ENCODE assay signal across 11 cellular contexts in genomic region chr1:154427173-154428139, GRCh38. TPM values are rescaled to one million over a fixed set of nuclear protein-coding genes. Genes with fewer than 3 reads are reported as not detected.
DNase-seq lines count a peak whose midpoint lies in the region; ATAC-seq, FAIRE-seq and TF ChIP-seq lines count a peak whose summit lies in the region.
"Had no signal": no experiment of that assay in that cellular context is flagged by ENCODE, and none has a peak within 500 bp of the region (broad histone marks: within the 10 kb centered on the region; RNA-seq: fewer than 3 reads in every experiment).

No MANE protein-coding gene starts in this region.

- H3K9me3 ChIP-seq in HepG2 (ENCODE audit: low read length): no peaks in the 10 kb centered on the region
- no peaks in the 10 kb centered on the region for H3K9me3 ChIP-seq in testis

- TF ChIP-seq CTCF in HepG2 (CRISPR knock-in tag; IDR thresholded peaks at IDR 0.05) (no peak), testis (IDR thresholded peaks at IDR 0.05) (no peak), GM20000 (IDR thresholded peaks at IDR 0.05; ENCODE audit: extremely low read depth, missing control alignments) (no peak)

- TF ChIP-seq RAD21 in HepG2 (CRISPR knock-in tag; IDR thresholded peaks at IDR 0.05): no peak

- peak; percentile 39 to 89 for DNase-seq in NCI-H446 (lab: John Stamatoyannopoulos, UW)
- peak; percentile 56 for DNase-seq in HepG2 (ENCODE audit: low spot score)
- DNase-seq in testis: peak; percentile 89
- DNase-seq in GM20000 (ENCODE audit: low spot score): no peak
- DNase-seq in germinal center (ENCODE audit: low spot score): no peak
- DNase-seq: activated naive CD4-positive, alpha-beta T cell treated with anti-CD3 and anti-CD28 coated beads, Interleukin-2, amount 10 ng/mL, durations not matched to agents 7 days and 5 days; stimulated activated CD4-positive, alpha-beta T cell treated with anti-CD3 and anti-CD28 coated beads, Interleukin-2, amount 100 ng/mL, for 24 hours had no signal

- ATAC-seq in HepG2 (peak; percentile 90), GM21737 (IDR thresholded peaks at IDR 0.05; ENCODE audit: unreplicated experiment) (no peak), HG03442 (IDR thresholded peaks at IDR 0.05; ENCODE audit: unreplicated experiment) (no peak)
- ATAC-seq: SK-N-SH treated with all-trans-retinoic acid at 6 μM for 48 hours had no signal

- no TSS peak for BruUV-seq in HepG2 (replicated peaks; lab: Mats Ljungman, UMichigan)

- TF ChIP-seq EP300 in HepG2 (IDR thresholded peaks at IDR 0.05; ENCODE audit: low read depth in 2 of 2, low read length in 2 of 2) (no peak), HepG2 (CRISPR knock-in tag; IDR thresholded peaks at IDR 0.05; ENCODE audit: borderline replicate concordance) (no peak)

- H3K27ac ChIP-seq in cingulate gyrus (ENCODE audit: low read depth, low read length) (peak overlapping the region; percentile 11), HepG2 (ENCODE audit: extremely low read length, insufficient read depth, low read length) (no peak overlapping the region), testis (peak overlapping the region in 1 of 2 donors; percentile 32)

- H3K36me3 ChIP-seq in HepG2 (replicated peaks in 1 of 2; ENCODE audit: control insufficient read depth in 1 of 2, insufficient read depth in 2 of 2, low read length in 2 of 2): no peaks in the 10 kb centered on the region
- no peaks in the 10 kb centered on the region for H3K36me3 ChIP-seq in testis (ENCODE audit: low read depth, missing control alignments)

- H3K4me3 ChIP-seq in HepG2 (replicated peaks in 1 of 3; ENCODE audit: insufficient read depth in 1 of 3, low read depth in 2 of 3, low read length in 3 of 3) (no peak overlapping the region), testis (no peak overlapping the region)

- no peak overlapping the region for H3K9ac ChIP-seq in HepG2 (ENCODE audit: insufficient read depth, low read depth, low read length)

- H2AFZ ChIP-seq in HepG2 (ENCODE audit: low read length): no peak overlapping the region

- CTCF ChIA-PET in HepG2 (lab: Yijun Ruan, JAX; ENCODE audit: low intra/inter-chr PET ratio, low total read pairs): no interaction called here

- intact Hi-C loops in HepG2 (cut with micrococcal nuclease; ENCODE audit: unreplicated experiment): no loop called here
- intact Hi-C loops in testis (cut with DNase I; ENCODE audit: low total_unique reads): no loop called here

- WGBS in HepG2 (ENCODE audit: low lambda C conversion rate): 59% methylated on average over 7 of the region's 8 CpGs
- 49% methylated on average over 7 to 8 of the region's 8 CpGs for WGBS in testis, 2 donors

- no peaks in the 10 kb centered on the region for H3K27me3 ChIP-seq in HepG2 (ENCODE audit: control insufficient read depth in 1 of 2, insufficient read depth in 2 of 2, low read length in 2 of 2)
- H3K27me3 ChIP-seq in testis: no peaks in the 10 kb centered on the region

- no peaks in the 10 kb centered on the region for H3K79me2 ChIP-seq in HepG2 (ENCODE audit: insufficient read depth, low read length)

- TF ChIP-seq POLR2A in HepG2 (IDR thresholded peaks at IDR 0.05; ENCODE audit: insufficient read depth in 1 of 2, low read depth in 2 of 2, low read length in 2 of 2): no peak
- TF ChIP-seq POLR2A in testis (IDR thresholded peaks at IDR 0.05): no peak

- no peaks in the 10 kb centered on the region for H4K20me1 ChIP-seq in HepG2 (ENCODE audit: insufficient read depth, low read length)

- in situ Hi-C loops in HepG2 (cut with HindIII; ENCODE audit: extremely low pct_ligation_motif_present, low pct_unique_long_range_greater_than_20kb): no loop called here

- H3K4me1 ChIP-seq in HepG2 (ENCODE audit: insufficient read depth, low read length) (peaks cover 47% of the 10 kb centered on the region), testis (peaks cover 33% of the 10 kb centered on the region)

- peak; percentile 61 for FAIRE-seq in HepG2 (lab: Jason Lieb, UNC)

- peak overlapping the region; percentile 37 for H3K4me2 ChIP-seq in HepG2 (ENCODE audit: low read depth, low read length)

- POLR2A ChIA-PET in HepG2 (lab: Yijun Ruan, JAX): interaction anchor here (1.3 to 2.2 kb wide), 2 partner anchors 9 to 12 kb away, joined by 5 to 8 read pairs; no protein-coding TSS in a partner anchor

TF ChIP-seq in HepG2, 621 proteins besides CTCF, POLR2A, EP300 and RAD21 (continues in another document):
- TF ChIP-seq ASH2L (IDR thresholded peaks at IDR 0.05; ENCODE audit: insufficient read length, low read depth, low read length): no peak
- no peak for TF ChIP-seq IRF2 (CRISPR knock-in tag; IDR thresholded peaks at IDR 0.05)
- no peak for TF ChIP-seq ZBTB49 (CRISPR knock-in tag; IDR thresholded peaks at IDR 0.05; ENCODE audit: borderline replicate concordance)
- no peak for TF ChIP-seq ZNF800 (CRISPR knock-in tag; IDR thresholded peaks at IDR 0.05)
- TF ChIP-seq ZSCAN21 (CRISPR knock-in tag; IDR thresholded peaks at IDR 0.05; ENCODE audit: borderline replicate concordance): no peak
- no peak for TF ChIP-seq GTF3A (CRISPR knock-in tag; conservative IDR thresholded peaks at IDR 0.05)
- TF ChIP-seq ZFP1 (CRISPR knock-in tag; IDR thresholded peaks at IDR 0.05): no peak
- 0 out of 2 replicates have a peak, but pooled peaks have one; percentile 13 for TF ChIP-seq SALL1 (CRISPR knock-in tag; IDR thresholded peaks at IDR 0.05)
- TF ChIP-seq HNF4A (CRISPR knock-in tag; IDR thresholded peaks at IDR 0.05): peak; percentile 62
- no peak for TF ChIP-seq IRF9 (CRISPR knock-in tag; IDR thresholded peaks at IDR 0.05; ENCODE audit: borderline replicate concordance)

RNA-seq across cellular contexts. Expression of gene IL6R, which starts 22.3 kb away (rescaled TPM):
- 3.5 and 5.0 TPM in 2 replicates for total RNA-seq in HepG2 (2016; rRNA removed; fragmentation: Illumina TruSeq; extraction: Trizol)
- total RNA-seq in HepG2 (2016; cell fraction: cytosol; rRNA removed; fragmentation: Illumina TruSeq; extraction: Trizol; ENCODE audit: low read depth): 0.71 and 0.91 TPM in 2 replicates
- 1.9 and 4.6 TPM in 2 replicates for total RNA-seq in HepG2 (2016; cell fraction: insoluble cytoplasmic fraction; rRNA removed; fragmentation: Illumina TruSeq; extraction: Trizol)
- total RNA-seq in HepG2 (2016; cell fraction: membrane; rRNA removed; fragmentation: Illumina TruSeq; extraction: Trizol): 1.2 and 1.3 TPM in 2 replicates
- 3.7 and 4.0 TPM in 2 replicates for total RNA-seq in HepG2 (2016; cell fraction: nucleus; rRNA removed; fragmentation: Illumina TruSeq; extraction: Trizol)
- 24.5 and 30.5 TPM in 2 replicates for polyA plus RNA-seq in HepG2 (2011; rRNA removed)
- 15.2 and 20.2 TPM in 2 replicates for polyA plus RNA-seq in HepG2 (2011; cell fraction: cytosol; rRNA removed)
- polyA plus RNA-seq in HepG2 (2011; cell fraction: nucleus; rRNA removed): 15.9 and 16.7 TPM in 2 replicates
- 13.7 and 18.5 TPM in 2 replicates for polyA plus RNA-seq in HepG2 (2012)
- 0.28 and 0.32 TPM in 2 replicates for polyA plus RNA-seq in HepG2 (2016; cell fraction: cytosol; fragmentation: Illumina TruSeq; extraction: Trizol; ENCODE audit: low read depth)
- polyA plus RNA-seq in HepG2 (2016; cell fraction: insoluble cytoplasmic fraction; fragmentation: Illumina TruSeq; extraction: Trizol; ENCODE audit: low read depth): 1.4 and 2.1 TPM in 2 replicates
- 0.60 and 0.65 TPM in 2 replicates for polyA plus RNA-seq in HepG2 (2016; cell fraction: membrane; fragmentation: Illumina TruSeq; extraction: Trizol; ENCODE audit: low read depth)
- polyA plus RNA-seq in HepG2 (2016; cell fraction: nucleus; fragmentation: Illumina TruSeq; extraction: Trizol; ENCODE audit: insufficient read depth, low read depth): 4.0 and 4.9 TPM in 2 replicates
- polyA minus RNA-seq in HepG2 (2011; rRNA and poly(A)+ RNA removed; ENCODE audit: low replicate concordance): 13.3 and 63.4 TPM in 2 replicates
- polyA minus RNA-seq in HepG2 (2011; cell fraction: cytosol; rRNA and poly(A)+ RNA removed): 10.3 and 13.7 TPM in 2 replicates
- polyA minus RNA-seq in HepG2 (2011; cell fraction: nucleus; rRNA and poly(A)+ RNA removed): 13.4 and 13.8 TPM in 2 replicates
- 10 to 100 TPM; 25.0 to 29.7 TPM for total RNA-seq in testis
- polyA plus RNA-seq in testis (ENCODE audit: insufficient read depth, low read depth, low replicate concordance): 8.5 TPM

Comparison
In these comparisons a context has a peak if more than half of its experiments do, and no peak if none do; other contexts are left out.
1. DNase-seq: peak in NCI-H446 (2 of 2), HepG2 (single experiment) and testis (single experiment); none in GM20000 (single experiment) and germinal center (single experiment).